Comparison of ENCODE assay signal across 19 cellular contexts in the genomic region with DNA sequence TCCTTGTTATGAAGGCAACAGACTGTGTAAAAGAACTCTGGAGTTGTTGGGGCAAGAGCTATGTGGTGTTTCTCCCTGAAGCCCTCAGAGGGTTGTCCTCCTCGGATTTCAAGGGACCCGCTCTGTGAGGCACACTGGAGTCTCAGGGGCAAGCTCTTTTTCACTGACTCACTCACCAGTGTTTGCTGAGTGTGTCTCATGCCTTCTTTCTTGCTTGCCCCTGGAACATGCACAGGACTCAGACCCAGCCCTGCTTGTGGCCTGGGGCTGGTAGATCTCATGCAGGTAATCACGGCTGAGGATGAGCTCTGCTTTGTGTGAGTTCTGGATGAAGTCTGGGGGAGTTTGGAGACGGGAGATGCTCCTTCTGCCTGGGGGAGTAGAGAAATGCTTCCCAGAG.
"Had no signal": no experiment of that assay in that cellular context is flagged by ENCODE, and none has a peak within 500 bp of the region (broad histone marks: within the 10 kb centered on the region; RNA-seq: fewer than 3 reads in every experiment).

No MANE protein-coding gene starts in this region.

- H3K4me3 Mint-ChIP-seq: activated CD4-positive, alpha-beta memory T cell treated with anti-CD3 and anti-CD28 coated beads for 36 hours; activated naive CD8-positive, alpha-beta T cell treated with anti-CD3 and anti-CD28 coated beads for 36 hours; activated T-helper 17 cell treated with anti-CD3 and anti-CD28 coated beads, Interleukin-2, amount 50 U/mL, for 72 hours; natural killer cell; stimulated activated naive CD8-positive, alpha-beta T cell treated with anti-CD3 and anti-CD28 coated beads, Interleukin-15, Interleukin-2, amounts not matched to agents 100 ng/mL and 50 ng/mL, for 24 hours had no signal

- DNase-seq: activated CD4-positive, alpha-beta memory T cell treated with anti-CD3 and anti-CD28 coated beads for 36 hours; activated CD4-positive, alpha-beta T cell treated with anti-CD3 and anti-CD28 coated beads for 4 hours; activated naive CD4-positive, alpha-beta T cell; activated naive CD8-positive, alpha-beta T cell treated with anti-CD3 and anti-CD28 coated beads for 36 hours; amniotic stem cell; central memory CD4-positive, alpha-beta T cell; colonic mucosa; heart left ventricle; kidney glomerular epithelial cell; natural killer cell; nucleus accumbens; stimulated activated CD4-positive, alpha-beta T cell treated with anti-CD3 and anti-CD28 coated beads, Interleukin-12 subunit alpha, Interleukin-12 subunit beta, amount 100 ng/mL, for 4 hours; stimulated activated CD4-positive, alpha-beta T cell treated with anti-CD3 and anti-CD28 coated beads, Interleukin-2, amount 100 ng/mL, for 24 hours; SW 1271; transverse colon had no signal

- FAIRE-seq: TTC549 had no signal

- H3K4me1 Mint-ChIP-seq: activated naive CD8-positive, alpha-beta T cell treated with anti-CD3 and anti-CD28 coated beads for 36 hours; activated T-helper 17 cell treated with anti-CD3 and anti-CD28 coated beads, Interleukin-2, amount 50 U/mL, for 72 hours; natural killer cell had no signal

- H3K36me3 ChIP-seq: colonic mucosa, gastroesophageal sphincter, heart left ventricle, transverse colon had no signal

- H3K27ac Mint-ChIP-seq: activated CD4-positive, alpha-beta memory T cell treated with anti-CD3 and anti-CD28 coated beads for 36 hours; activated naive CD8-positive, alpha-beta T cell treated with anti-CD3 and anti-CD28 coated beads for 36 hours; activated T-helper 17 cell treated with anti-CD3 and anti-CD28 coated beads, Interleukin-2, amount 50 U/mL, for 72 hours; natural killer cell; stimulated activated naive CD8-positive, alpha-beta T cell treated with anti-CD3 and anti-CD28 coated beads, Interleukin-15, Interleukin-2, amounts not matched to agents 100 ng/mL and 50 ng/mL, for 24 hours had no signal

- H3K4me1 ChIP-seq: colonic mucosa, gastroesophageal sphincter, heart left ventricle, transverse colon had no signal

- ATAC-seq: activated T-helper 17 cell treated with anti-CD3 and anti-CD28 coated beads, Interleukin-2, amount 50 U/mL, for 72 hours; gastroesophageal sphincter; heart left ventricle; natural killer cell had no signal

- H3K9me3 ChIP-seq: colonic mucosa, gastroesophageal sphincter, heart left ventricle, transverse colon had no signal

- H3K27me3 ChIP-seq: colonic mucosa, gastroesophageal sphincter, heart left ventricle, transverse colon had no signal

- H3K9me3 Mint-ChIP-seq: activated CD4-positive, alpha-beta memory T cell treated with anti-CD3 and anti-CD28 coated beads for 36 hours; activated naive CD8-positive, alpha-beta T cell treated with anti-CD3 and anti-CD28 coated beads for 36 hours; activated T-helper 17 cell treated with anti-CD3 and anti-CD28 coated beads, Interleukin-2, amount 50 U/mL, for 72 hours; natural killer cell; stimulated activated naive CD8-positive, alpha-beta T cell treated with anti-CD3 and anti-CD28 coated beads, Interleukin-15, Interleukin-2, amounts not matched to agents 100 ng/mL and 50 ng/mL, for 24 hours had no signal

- H3K36me3 Mint-ChIP-seq: activated CD4-positive, alpha-beta memory T cell treated with anti-CD3 and anti-CD28 coated beads for 36 hours; activated naive CD8-positive, alpha-beta T cell treated with anti-CD3 and anti-CD28 coated beads for 36 hours; natural killer cell had no signal

- H3K27ac ChIP-seq: colonic mucosa, gastroesophageal sphincter, heart left ventricle, transverse colon had no signal

- H3K27me3 Mint-ChIP-seq: activated CD4-positive, alpha-beta memory T cell treated with anti-CD3 and anti-CD28 coated beads for 36 hours; activated naive CD8-positive, alpha-beta T cell treated with anti-CD3 and anti-CD28 coated beads for 36 hours; stimulated activated naive CD8-positive, alpha-beta T cell treated with anti-CD3 and anti-CD28 coated beads, Interleukin-15, Interleukin-2, amounts not matched to agents 100 ng/mL and 50 ng/mL, for 24 hours had no signal

- H3K4me3 ChIP-seq: colonic mucosa, gastroesophageal sphincter, heart left ventricle, transverse colon had no signal
